In genomic region chr9:95336281-95336680, GRCh38 we compare ENCODE assay signal across 8 cellular contexts. TPM values are rescaled to one million over a fixed set of nuclear protein-coding genes. Genes with fewer than 3 reads are reported as not detected.
A peak's percentile ranks its signal among the peaks of the same experiment; 100 is the strongest.
DNase-seq lines count a peak whose midpoint lies in the region; TF ChIP-seq lines count a peak whose summit lies in the region.

No MANE protein-coding gene starts in this region.

- no peaks in the 10 kb centered on the region for H3K9me3 Mint-ChIP-seq in activated T-helper 1 cell treated with anti-CD3 and anti-CD28 coated beads, Interleukin-12 subunit alpha, Interleukin-12 subunit beta, Interleukin-2, Interleukin-4 antibody, amounts not matched to agents 30 ng/mL and 10 ng/mL and 1 ng/mL, durations not matched to agents 14 hours and 24 hours and 36 hours

- TF ChIP-seq CTCF in epithelial cell of proximal tubule (conservative IDR thresholded peaks at IDR 0.05; ENCODE audit: low read depth, low read length), result peak; percentile 77
- peak; percentile 38 for TF ChIP-seq CTCF in smooth muscle cell (IDR thresholded peaks at IDR 0.05; ENCODE audit: borderline replicate concordance, insufficient read depth, poor library complexity, severe bottlenecking)

- H3K36me3 Mint-ChIP-seq in activated T-helper 1 cell treated with anti-CD3 and anti-CD28 coated beads, Interleukin-12 subunit alpha, Interleukin-12 subunit beta, Interleukin-2, Interleukin-4 antibody, amounts not matched to agents 30 ng/mL and 10 ng/mL and 1 ng/mL, durations not matched to agents 14 hours and 24 hours and 36 hours (ENCODE audit: low read depth), result no peaks in the 10 kb centered on the region

- H3K4me3 ChIP-seq in epithelial cell of proximal tubule (ENCODE audit: low read depth, low read length), result no peak overlapping the region
- no peak overlapping the region for H3K4me3 ChIP-seq in smooth muscle cell

- no peak overlapping the region for H3K9ac ChIP-seq in smooth muscle cell (ENCODE audit: low read depth)

- WGBS in smooth muscle cell (ENCODE audit: low lambda C conversion rate), result 71% methylated on average over 3 of the region's 3 CpGs

- intact Hi-C loops in activated T-helper 1 cell treated with anti-CD3 and anti-CD28 coated beads, Interleukin-12 subunit alpha, Interleukin-12 subunit beta, Interleukin-2, Interleukin-4 antibody, amounts not matched to agents 30 ng/mL and 10 ng/mL and 1 ng/mL, durations not matched to agents 14 hours and 24 hours and 36 hours (cut with micrococcal nuclease), result no loop called here

- H4K20me1 ChIP-seq in smooth muscle cell (ENCODE audit: low read depth), result no peaks in the 10 kb centered on the region

- H3K27me3 ChIP-seq in smooth muscle cell (ENCODE audit: low read depth), result no peaks in the 10 kb centered on the region

- no peak overlapping the region for H3K27ac Mint-ChIP-seq in activated T-helper 1 cell treated with anti-CD3 and anti-CD28 coated beads, Interleukin-12 subunit alpha, Interleukin-12 subunit beta, Interleukin-2, Interleukin-4 antibody, amounts not matched to agents 30 ng/mL and 10 ng/mL and 1 ng/mL, durations not matched to agents 14 hours and 24 hours and 36 hours

- peaks cover 6% of the 10 kb centered on the region for H3K27me3 Mint-ChIP-seq in activated T-helper 1 cell treated with anti-CD3 and anti-CD28 coated beads, Interleukin-12 subunit alpha, Interleukin-12 subunit beta, Interleukin-2, Interleukin-4 antibody, amounts not matched to agents 30 ng/mL and 10 ng/mL and 1 ng/mL, durations not matched to agents 14 hours and 24 hours and 36 hours (ENCODE audit: insufficient read depth)

- H2AFZ ChIP-seq in smooth muscle cell (ENCODE audit: low read depth), result no peak overlapping the region

- H3K36me3 ChIP-seq in smooth muscle cell (ENCODE audit: low read depth), result no peaks in the 10 kb centered on the region

- DNase-seq in SKM-1 treated with dmso at 0.1 percent for 144 hours (lab: John Stamatoyannopoulos, UW; ENCODE audit: unreplicated experiment) (peak; percentile 5), SKM-1 (lab: John Stamatoyannopoulos, UW; ENCODE audit: unreplicated experiment) (no peak), NCI-H460 (ENCODE audit: extremely low read depth, low read depth) (peak; percentile 24), epithelial cell of proximal tubule (ENCODE audit: low read depth) (no peak), smooth muscle cell (lab: John Stamatoyannopoulos, UW; ENCODE audit: unreplicated experiment) (no peak), T-helper 1 cell (no peak)
- no peak for DNase-seq in NK-92 treated with Interleukin-12 subunit alpha and Interleukin-12 subunit beta, amount 100 ng/mL, for 24 hours (lab: John Stamatoyannopoulos, UW)
- no peak for DNase-seq in activated T-helper 1 cell treated with anti-CD3 and anti-CD28 coated beads, Interleukin-12 subunit alpha, Interleukin-12 subunit beta, Interleukin-2, Interleukin-4 antibody, amounts not matched to agents 30 ng/mL and 10 ng/mL and 1 ng/mL, durations not matched to agents 14 hours and 24 hours and 36 hours (ENCODE audit: low spot score)

- H3K27ac ChIP-seq in smooth muscle cell (ENCODE audit: low read depth), result no peak overlapping the region

- H3F3A ChIP-seq in smooth muscle cell (ENCODE audit: low read depth), result no peaks in the 10 kb centered on the region

- no peak overlapping the region for H3K4me3 Mint-ChIP-seq in activated T-helper 1 cell treated with anti-CD3 and anti-CD28 coated beads, Interleukin-12 subunit alpha, Interleukin-12 subunit beta, Interleukin-2, Interleukin-4 antibody, amounts not matched to agents 30 ng/mL and 10 ng/mL and 1 ng/mL, durations not matched to agents 14 hours and 24 hours and 36 hours

- H3K4me2 ChIP-seq in smooth muscle cell, result no peak overlapping the region

- no peaks in the 10 kb centered on the region for H3K4me1 ChIP-seq in smooth muscle cell (ENCODE audit: low read depth)

- H3K9me3 ChIP-seq in smooth muscle cell (replicated peaks; ENCODE audit: low read depth), result no peaks in the 10 kb centered on the region

- H3K79me2 ChIP-seq in smooth muscle cell (ENCODE audit: low read depth), result no peaks in the 10 kb centered on the region

- H3K4me1 Mint-ChIP-seq in activated T-helper 1 cell treated with anti-CD3 and anti-CD28 coated beads, Interleukin-12 subunit alpha, Interleukin-12 subunit beta, Interleukin-2, Interleukin-4 antibody, amounts not matched to agents 30 ng/mL and 10 ng/mL and 1 ng/mL, durations not matched to agents 14 hours and 24 hours and 36 hours (ENCODE audit: low read depth), result no peaks in the 10 kb centered on the region

RNA-seq across cellular contexts. Expression of gene FANCC, which starts 18.8 kb away (rescaled TPM):
- 8.1 and 14.6 TPM in 2 replicates for total RNA-seq in NCI-H460 (2014; rRNA removed; shearing (Covaris generic))
- polyA plus RNA-seq in NCI-H460 (2014; cell fraction: nucleus; rRNA removed), result 16.0 and 20.2 TPM in 2 replicates
- total RNA-seq in epithelial cell of proximal tubule (5.6 and 9.4 TPM in 2 replicates), smooth muscle cell (7.9 and 11.2 TPM in 2 replicates)
- 9.5 and 11.0 TPM in 2 replicates for polyA plus RNA-seq in smooth muscle cell
- total RNA-seq in activated T-helper 1 cell treated with anti-CD3 and anti-CD28 coated beads, Interleukin-12 subunit alpha, Interleukin-12 subunit beta, Interleukin-2, Interleukin-4 antibody, amounts not matched to agents 30 ng/mL and 10 ng/mL and 1 ng/mL, durations not matched to agents 14 hours and 24 hours and 36 hours, result 18.7 and 23.7 TPM in 2 replicates

Comparison
In these comparisons a context has a peak if more than half of its experiments do, and no peak if none do; other contexts are left out.
1. DNase-seq: peak in SKM-1 treated with dmso at 0.1 percent for 144 hours (single experiment) and NCI-H460 (single experiment); none in SKM-1 (single experiment), epithelial cell of proximal tubule (single experiment), smooth muscle cell (single experiment), T-helper 1 cell (0 of 5), NK-92 treated with Interleukin-12 subunit alpha and Interleukin-12 subunit beta, amount 100 ng/mL, for 24 hours (single experiment) and activated T-helper 1 cell treated with anti-CD3 and anti-CD28 coated beads, Interleukin-12 subunit alpha, Interleukin-12 subunit beta, Interleukin-2, Interleukin-4 antibody, amounts not matched to agents 30 ng/mL and 10 ng/mL and 1 ng/mL, durations not matched to agents 14 hours and 24 hours and 36 hours (single experiment).